ENCODE assay signal across 9 cellular contexts in genomic region chr1:52554267-52554640, GRCh38. TPM values are rescaled to one million over a fixed set of nuclear protein-coding genes. Genes with fewer than 3 reads are reported as not detected.
DNase-seq lines count a peak whose midpoint lies in the region; ATAC-seq and TF ChIP-seq lines count a peak whose summit lies in the region.
"Had no signal": no experiment of that assay in that cellular context is flagged by ENCODE, and none has a peak within 500 bp of the region (broad histone marks: within the 10 kb centered on the region; RNA-seq: fewer than 3 reads in every experiment).

No MANE protein-coding gene starts in this region.

- intact Hi-C loops in CD14-positive monocyte (cut with micrococcal nuclease) = loop anchor here (10.0 kb wide), 3 partner anchors 81 to 149 kb away; partner anchors contain the start of genes SHISAL2A (in 2 of the 2), ORC1 (in 1 of the 2) and PRPF38A (in 1 of the 2)
- intact Hi-C loops in IMR-90 (cut with micrococcal nuclease) = no loop called here
- intact Hi-C loops in naive thymus-derived CD4-positive, alpha-beta T cell (cut with micrococcal nuclease) = loop anchor here (5.0 to 10.0 kb wide), 7 partner anchors 37 to 1498 kb away; partner anchors contain the start of genes BTF3L4 (in 1 of the 2), ECHDC2 (in 1 of the 2), IFT25 (in 1 of the 2) and LRRC42 (in 1 of the 2)

- H3K4me3 Mint-ChIP-seq in CD14-positive monocyte = peak overlapping the region; percentile 10 to 80
- peak overlapping the region in 8 of 10 donors; percentile 67 to 85 (median 75) for H3K4me3 Mint-ChIP-seq in naive thymus-derived CD4-positive, alpha-beta T cell

- H2BK120ac ChIP-seq in IMR-90 (ENCODE audit: low read depth, low read length) = 0 out of 2 replicates have a peak overlapping the region, but pooled peaks have one; percentile 45

- peak overlapping the region; percentile 63 for H3K23ac ChIP-seq in IMR-90 (ENCODE audit: low read depth, low read length)

- H2BK20ac ChIP-seq in IMR-90 (ENCODE audit: low read depth, low read length) = no peak overlapping the region

- peak overlapping the region; percentile 12 for H2AK9ac ChIP-seq in IMR-90 (replicated peaks; ENCODE audit: low read depth, low read length, poor library complexity)

- peaks cover 18% of the 10 kb centered on the region for H3K4me1 Mint-ChIP-seq in CD14-positive monocyte
- H3K4me1 Mint-ChIP-seq in naive thymus-derived CD4-positive, alpha-beta T cell = peaks cover 13 to 39% (median 30%) of the 10 kb centered on the region in 7 donors

- peaks cover 4% of the 10 kb centered on the region for H3K4me1 ChIP-seq in IMR-90 (ENCODE audit: control insufficient read depth, insufficient read depth, low read length)
- peaks cover 0 to 29% of the 10 kb centered on the region in 2 donors for H3K4me1 ChIP-seq in naive thymus-derived CD4-positive, alpha-beta T cell (ENCODE audit: control insufficient read depth in 2 of 2, insufficient read depth in 2 of 2, low read length in 2 of 2)

- no peak overlapping the region; the same call in 1 of the 2 replicates for H3K18ac ChIP-seq in IMR-90 (ENCODE audit: low read depth, low read length)

- no peaks in the 10 kb centered on the region for H3K9me3 Mint-ChIP-seq in CD14-positive monocyte
- no peaks in the 10 kb centered on the region for H3K9me3 Mint-ChIP-seq in naive thymus-derived CD4-positive, alpha-beta T cell

- H3K9me1 ChIP-seq in IMR-90 (ENCODE audit: insufficient read depth, low read length) = 0 out of 2 replicates have a peak, but pooled peaks cover 3% of the 10 kb centered on the region

- no peak overlapping the region for H2BK5ac ChIP-seq in IMR-90 (ENCODE audit: low read depth, low read length, poor library complexity, severe bottlenecking)

- H3K4me2 ChIP-seq in IMR-90 (ENCODE audit: low read depth, low read length) = peak overlapping the region; percentile 69

- in situ Hi-C loops in IMR-90 (cut with MboI; ENCODE audit: low sequenced_read_pairs) = no loop called here
- in situ Hi-C loops in brain microvascular endothelial cell (cut with HindIII; ENCODE audit: low pct_ligation_motif_present, low sequenced_read_pairs) = no loop called here

- H3K4me3 ChIP-seq in IMR-90 (ENCODE audit: insufficient read depth, low read depth, low read length) = peak overlapping the region; percentile 91
- peak overlapping the region; percentile 80 for H3K4me3 ChIP-seq in brain microvascular endothelial cell (ENCODE audit: low read depth, low read length)
- no peak overlapping the region for H3K4me3 ChIP-seq in naive thymus-derived CD4-positive, alpha-beta T cell (ENCODE audit: low read length)

- peak overlapping the region; percentile 80 for H3K9ac ChIP-seq in IMR-90 (ENCODE audit: low read depth, low read length)

- 0 out of 3 replicates have a peak overlapping the region, but pooled peaks have one; percentile 0 for H2BK15ac ChIP-seq in IMR-90 (ENCODE audit: low read depth, low read length)

- DNase-seq in CD14-positive monocyte (ENCODE audit: low spot score) (no peak), IMR-90 (no peak), brain microvascular endothelial cell (no peak), amniotic stem cell (lab: John Stamatoyannopoulos, UW) (no peak), GM10248 (ENCODE audit: extremely low spot score) (no peak)
- DNase-seq in naive thymus-derived CD4-positive, alpha-beta T cell = no peak
- DNase-seq: cortex of kidney had no signal

- no peaks in the 10 kb centered on the region for H3K36me3 Mint-ChIP-seq in CD14-positive monocyte
- H3K36me3 Mint-ChIP-seq in naive thymus-derived CD4-positive, alpha-beta T cell = peaks cover 0 to 7% (median 2%) of the 10 kb centered on the region in 5 donors

- peaks cover 2 to 6% (median 5%) of the 10 kb centered on the region in 3 donors for H3K27me3 Mint-ChIP-seq in CD14-positive monocyte (ENCODE audit: low read depth in 3 of 3)
- peaks cover 0 to 14% (median 0%) of the 10 kb centered on the region in 5 donors for H3K27me3 Mint-ChIP-seq in naive thymus-derived CD4-positive, alpha-beta T cell

- H3K9me3 ChIP-seq in IMR-90 (ENCODE audit: control insufficient read depth, insufficient read depth, low read length) = no peaks in the 10 kb centered on the region
- H3K9me3 ChIP-seq in naive thymus-derived CD4-positive, alpha-beta T cell (ENCODE audit: control insufficient read depth in 2 of 3, low read length in 3 of 3) = no peaks in the 10 kb centered on the region

- TF ChIP-seq RAD21 in IMR-90 (IDR thresholded peaks at IDR 0.05; ENCODE audit: low read length) = no peak

- H2AK5ac ChIP-seq in IMR-90 (ENCODE audit: low read depth, low read length) = peak overlapping the region; percentile 76

- dilution Hi-C loops in IMR-90 (cut with HindIII; ENCODE audit: low sequenced_read_pairs, unreplicated experiment) = no loop called here

- peaks cover 4 to 38% of the 10 kb centered on the region in 2 experiments; a peak in 2 of 4 replicates for H3K79me1 ChIP-seq in IMR-90 (ENCODE audit: low read depth in 1 of 2, low read length in 2 of 2)

- H3K14ac ChIP-seq in IMR-90 (replicated peaks; ENCODE audit: low read depth, low read length) = peak overlapping the region; percentile 78

- CTCF ChIA-PET in IMR-90 (lab: Yijun Ruan, JAX) = interaction anchor here (0.6 to 0.7 kb wide), 3 partner anchors 34 to 620 kb away, joined by 3 to 5 read pairs (median 4); no protein-coding TSS in a partner anchor
- CTCF ChIA-PET in naive thymus-derived CD4-positive, alpha-beta T cell (lab: Charles Lee) = interaction anchor here (0.6 kb wide), 1 partner anchor 10 kb away, joined by 3 read pairs; no protein-coding TSS in a partner anchor
- CTCF ChIA-PET in GM10248 (lab: Yijun Ruan, JAX) = interaction anchor here (1.1 to 3.6 kb wide), 4 partner anchors 15 to 234 kb away, joined by 3 to 14 read pairs (median 4); no protein-coding TSS in a partner anchor

- ATAC-seq in IMR-90 (ENCODE audit: low read depth) = no peak
- no peak for ATAC-seq in naive thymus-derived CD4-positive, alpha-beta T cell
- no peak for ATAC-seq in HG02588 (IDR thresholded peaks at IDR 0.05; ENCODE audit: unreplicated experiment)
- no peak for ATAC-seq in esophagus mucosa

- H4K5ac ChIP-seq in IMR-90 (ENCODE audit: low read depth, low read length) = peak overlapping the region; percentile 38

- H2AFZ ChIP-seq in IMR-90 (replicated peaks; ENCODE audit: low read length, poor library complexity) = peak overlapping the region; percentile 52

- H3K27me3 ChIP-seq in IMR-90 (ENCODE audit: control insufficient read depth, insufficient read depth, low read length) = no peaks in the 10 kb centered on the region
- H3K27me3 ChIP-seq in brain microvascular endothelial cell (replicated peaks) = no peaks in the 10 kb centered on the region
- no peaks in the 10 kb centered on the region for H3K27me3 ChIP-seq in naive thymus-derived CD4-positive, alpha-beta T cell (ENCODE audit: control insufficient read depth in 2 of 2, insufficient read depth in 2 of 2, low read length in 2 of 2)

- WGBS in IMR-90 (ENCODE audit: extremely low coverage in 2 of 2, insufficient read length in 1 of 2), 2 experiments = 40% methylated on average over 4 of the region's 6 CpGs; no CpG with 5 or more reads in 1 of the 2 experiments

- peaks cover 25% of the 10 kb centered on the region for H4K20me1 ChIP-seq in IMR-90 (ENCODE audit: insufficient read depth, low read length)

- H3K56ac ChIP-seq in IMR-90 (ENCODE audit: extremely low read depth, insufficient read depth, low read length) = peak overlapping the region; percentile 86

- H3K4ac ChIP-seq in IMR-90 (ENCODE audit: low read depth, low read length) = peak overlapping the region; percentile 86

- H4K8ac ChIP-seq in IMR-90 (ENCODE audit: low read depth in 2 of 2, low read length in 2 of 2) = peak overlapping the region; percentile 84 to 92; a peak in 3 of 4 replicates

- H3K27ac ChIP-seq in IMR-90 (ENCODE audit: insufficient read depth, low read length) (peak overlapping the region; percentile 81; the same call in 1 of the 2 replicates), brain microvascular endothelial cell (no peak overlapping the region)
- peak overlapping the region; percentile 91 for H3K27ac ChIP-seq in naive thymus-derived CD4-positive, alpha-beta T cell (ENCODE audit: low read depth, low read length)

- peak overlapping the region in 1 of 7 donors; percentile 17 for H3K27ac Mint-ChIP-seq in CD14-positive monocyte
- peak overlapping the region in 7 of 9 donors; percentile 55 to 93 (median 87) for H3K27ac Mint-ChIP-seq in naive thymus-derived CD4-positive, alpha-beta T cell

- H4K91ac ChIP-seq in IMR-90 (ENCODE audit: insufficient read depth, low read depth, low read length) = peak overlapping the region; percentile 72; the same call in 1 of the 2 replicates

- TF ChIP-seq POLR2A in IMR-90 (IDR thresholded peaks at IDR 0.05; ENCODE audit: low read depth, low read length) = no peak

- POLR2A ChIA-PET in IMR-90 (lab: Charles Lee; ENCODE audit: unreplicated experiment) (no interaction called here), GM10248 (lab: Yijun Ruan, JAX) (interaction anchor here (0.9 kb wide), 1 partner anchor 48 kb away, joined by 3 read pairs; the partner anchor contains the start of gene GPX7)
- POLR2A ChIA-PET in naive thymus-derived CD4-positive, alpha-beta T cell (lab: Charles Lee) = interaction anchor here (0.8 to 3.4 kb wide), 6 partner anchors 13 to 82 kb away, joined by 4 to 59 read pairs (median 12); partner anchors contain the start of gene SHISAL2A

- TF ChIP-seq CTCF in CD14-positive monocyte (IDR thresholded peaks at IDR 0.05) = no peak
- no peak for TF ChIP-seq CTCF in IMR-90 (conservative IDR thresholded peaks at IDR 0.05; ENCODE audit: low read depth, low read length)
- no peak for TF ChIP-seq CTCF in brain microvascular endothelial cell (IDR thresholded peaks at IDR 0.05; ENCODE audit: low read depth, low read length, missing control alignments)
- TF ChIP-seq CTCF in GM10248 (IDR thresholded peaks at IDR 0.05; ENCODE audit: control extremely low read depth, extremely low read depth, low read depth, missing control alignments) = no peak

- BruUV-seq in IMR-90 (replicated peaks; lab: Mats Ljungman, UMichigan) = no TSS peak

- H3K36me3 ChIP-seq in IMR-90 (ENCODE audit: control insufficient read depth, insufficient read depth, low read length) = no peaks in the 10 kb centered on the region
- H3K36me3 ChIP-seq in brain microvascular endothelial cell (replicated peaks) = no peaks in the 10 kb centered on the region
- H3K36me3 ChIP-seq in naive thymus-derived CD4-positive, alpha-beta T cell (ENCODE audit: control insufficient read depth in 2 of 3, insufficient read depth in 3 of 3, low read length in 3 of 3) = peaks cover 0 to 9% (median 0%) of the 10 kb centered on the region in 3 experiments

RNA-seq across cellular contexts. Expression of gene TUT4, which starts 1.4 kb away (rescaled TPM):
- polyA plus RNA-seq in CD14-positive monocyte (1 to 10 TPM; 4.3 to 7.6 TPM), IMR-90 (2012; rRNA removed) (40.0 and 42.7 TPM in 2 replicates)
- total RNA-seq in IMR-90 (2012; rRNA removed) (10.9 and 28.6 TPM in 2 replicates), esophagus mucosa (21.9 TPM)
- 4.6 and 8.0 TPM in 2 replicates for polyA plus RNA-seq in IMR-90 (2012; cell fraction: cytosol; rRNA removed)
- polyA plus RNA-seq in IMR-90 (2012; cell fraction: nucleus; rRNA removed; ENCODE audit: low replicate concordance) = 94.9 and 117 TPM in 2 replicates
- total RNA-seq in naive thymus-derived CD4-positive, alpha-beta T cell = 100 to 1,000 TPM in 4 of 5 experiments, 10 to 100 TPM in 1; 80.4 to 169 (median 139) TPM
- polyA plus RNA-seq in naive thymus-derived CD4-positive, alpha-beta T cell = 10 to 100 TPM; 32.8 to 50.4 TPM

RNA-seq across cellular contexts. Expression of gene GPX7, which starts 47.9 kb away (rescaled TPM):
- 1 to 10 TPM; 2.9 to 3.3 TPM for polyA plus RNA-seq in CD14-positive monocyte
- total RNA-seq in IMR-90 (2012; rRNA removed) = 3.1 and 3.4 TPM in 2 replicates
- polyA plus RNA-seq in IMR-90 (2012; rRNA removed) = 3.2 and 3.8 TPM in 2 replicates
- polyA plus RNA-seq in IMR-90 (2012; cell fraction: cytosol; rRNA removed) = 0.90 and 4.0 TPM in 2 replicates
- 2.0 and 2.5 TPM in 2 replicates for polyA plus RNA-seq in IMR-90 (2012; cell fraction: nucleus; rRNA removed; ENCODE audit: low replicate concordance)
- total RNA-seq in naive thymus-derived CD4-positive, alpha-beta T cell = 10 to 100 TPM; 14.8 to 32.8 (median 29.2) TPM
- polyA plus RNA-seq in naive thymus-derived CD4-positive, alpha-beta T cell = 10 to 100 TPM; 46.0 to 51.6 TPM
- 1.6 TPM for total RNA-seq in esophagus mucosa
